ENCODE assay signal across 17 cellular contexts in the genomic region with DNA sequence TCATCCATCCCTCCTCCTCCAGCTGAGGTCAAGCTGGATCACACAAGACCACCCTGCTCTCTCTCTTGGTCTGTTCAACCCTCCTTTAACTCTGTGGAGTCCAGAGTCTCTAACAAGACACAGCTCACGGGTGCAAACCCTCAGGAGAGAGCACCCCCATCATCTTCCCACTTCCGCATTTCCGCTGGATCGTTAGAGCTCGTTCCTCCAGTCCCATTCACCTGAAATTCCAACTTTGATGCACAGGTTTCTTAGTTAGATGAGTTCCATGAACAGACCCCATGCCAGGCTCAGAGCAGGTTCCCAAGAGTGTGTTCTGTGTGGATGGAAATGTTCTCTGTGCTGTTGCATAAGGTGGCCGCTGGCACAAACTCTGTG. TPM values are rescaled to one million over a fixed set of nuclear protein-coding genes. Genes with fewer than 3 reads are reported as not detected.
DNase-seq lines count a peak whose midpoint lies in the region; ATAC-seq, FAIRE-seq and TF ChIP-seq lines count a peak whose summit lies in the region.
"Had no signal": no experiment of that assay in that cellular context is flagged by ENCODE, and none has a peak within 500 bp of the region (broad histone marks: within the 10 kb centered on the region; RNA-seq: fewer than 3 reads in every experiment).

No MANE protein-coding gene starts in this region.

- no TSS peak for BruUV-seq in GM12878 (replicated peaks; lab: Mats Ljungman, UMichigan)

- H4K20me1 ChIP-seq in GM12878 (ENCODE audit: control insufficient read depth, insufficient read depth) = no peaks in the 10 kb centered on the region

- no peak overlapping the region for H3K4me3 ChIP-seq in ACC112 (ENCODE audit: low read depth, low read length)
- H3K4me3 ChIP-seq in GM12878 = no peak overlapping the region

- ATAC-seq in GM12878 (no peak), HG02678 (IDR thresholded peaks at IDR 0.05; ENCODE audit: unreplicated experiment) (no peak)

- TF ChIP-seq POLR2A in GM12878 (IDR thresholded peaks at IDR 0.05; ENCODE audit: low read depth, low read length) = no peak

- H3K79me2 ChIP-seq in ACC112 (ENCODE audit: control insufficient read depth, insufficient read depth, low read length, unreplicated experiment) (no peaks in the 10 kb centered on the region), GM12878 (ENCODE audit: control insufficient read depth, insufficient read depth, low read length) (no peaks in the 10 kb centered on the region)

- H3K4me3 Mint-ChIP-seq in T-helper 2 cell treated with Interferon-gamma antibody and Interleukin-4, amounts not matched to agents 5 μg/mL and 100 μg/mL, for 36 hours = no peak overlapping the region
- H3K4me3 Mint-ChIP-seq: CD4-positive, alpha-beta memory T cell had no signal

- intact Hi-C loops in GM12878 (cut with micrococcal nuclease; ENCODE audit: unreplicated experiment) = no loop called here

- no peak for TF ChIP-seq RAD21 in GM12878 (IDR thresholded peaks at IDR 0.05; ENCODE audit: insufficient read depth, low read depth, low read length)

- peaks cover 2% of the 10 kb centered on the region for H3K36me3 Mint-ChIP-seq in T-helper 2 cell treated with Interferon-gamma antibody and Interleukin-4, amounts not matched to agents 5 μg/mL and 100 μg/mL, for 36 hours (ENCODE audit: low read depth)
- H3K36me3 Mint-ChIP-seq: CD4-positive, alpha-beta memory T cell had no signal

- H3K27me3 Mint-ChIP-seq in T-helper 2 cell treated with Interferon-gamma antibody and Interleukin-4, amounts not matched to agents 5 μg/mL and 100 μg/mL, for 36 hours (ENCODE audit: low read depth) = no peaks in the 10 kb centered on the region
- H3K27me3 Mint-ChIP-seq: CD4-positive, alpha-beta memory T cell had no signal

- POLR2A ChIA-PET in GM12878 (lab: Charles Lee) = no interaction called here

- SMC1A ChIA-PET in GM12878 (lab: Charles Lee; ENCODE audit: uncharacterized antibody, unreplicated experiment) = interaction anchor here (1.6 kb wide), 1 partner anchor 12 kb away, joined by 3 read pairs; no protein-coding TSS in a partner anchor

- H3K27me3 ChIP-seq in ACC112 (ENCODE audit: insufficient read depth, low read length) (peaks cover 10% of the 10 kb centered on the region), GM12878 (replicated peaks in 1 of 2; ENCODE audit: control insufficient read depth in 2 of 2, insufficient read depth in 2 of 2, low read length in 1 of 2) (no peaks in the 10 kb centered on the region)

- no peak for DNase-seq in T-helper 2 cell treated with Interferon-gamma antibody and Interleukin-4, amounts not matched to agents 5 μg/mL and 100 μg/mL, for 36 hours (ENCODE audit: low spot score)
- DNase-seq in T-helper 2 cell = no peak
- no peak for DNase-seq in GM18507 (ENCODE audit: extremely low spot score, insufficient read length, low read depth)
- no peak for DNase-seq in GM12878 (ENCODE audit: low read depth, low spot score)
- DNase-seq in DMS153 (lab: John Stamatoyannopoulos, UW) = no peak
- no peak for DNase-seq in GM19239 (ENCODE audit: insufficient read length, low spot score)
- DNase-seq: AML-193; CD4-positive, alpha-beta memory T cell; GF-D8; HCEC 1CT; HFFc6 had no signal

- 92% methylated on average over 6 of the region's 6 CpGs for WGBS in GM12878 (ENCODE audit: insufficient coverage, insufficient replicate concordance, low lambda C conversion rate, missing lambda C conversion rate)

- RAD21 ChIA-PET in GM12878 (lab: Charles Lee; ENCODE audit: unreplicated experiment) = no interaction called here

- FAIRE-seq in GM18507 (lab: Jason Lieb, UNC) (peak; percentile 26), GM12878 (lab: Jason Lieb, UNC) (no peak), GM19239 (lab: Jason Lieb, UNC) (no peak)
- FAIRE-seq: D721Med had no signal

- no peaks in the 10 kb centered on the region for H3K9me3 ChIP-seq in GM12878 (replicated peaks; ENCODE audit: control insufficient read depth, insufficient read depth, low read length)

- H3K27ac Mint-ChIP-seq in T-helper 2 cell treated with Interferon-gamma antibody and Interleukin-4, amounts not matched to agents 5 μg/mL and 100 μg/mL, for 36 hours = peak overlapping the region; percentile 57
- H3K27ac Mint-ChIP-seq: HFFc6 had no signal

- peak overlapping the region; percentile 77 for H2AFZ ChIP-seq in ACC112 (ENCODE audit: low read length, unreplicated experiment)
- H2AFZ ChIP-seq in GM12878 (ENCODE audit: control insufficient read depth, low read depth, low read length) = peak overlapping the region; percentile 70

- in situ Hi-C loops in GM12878 (cut with MboI) = no loop called here

- H3K9me3 Mint-ChIP-seq in T-helper 2 cell treated with Interferon-gamma antibody and Interleukin-4, amounts not matched to agents 5 μg/mL and 100 μg/mL, for 36 hours = no peaks in the 10 kb centered on the region
- H3K9me3 Mint-ChIP-seq: CD4-positive, alpha-beta memory T cell had no signal

- H3K27ac ChIP-seq in ACC112 (ENCODE audit: low read depth, low read length) = no peak overlapping the region
- no peak overlapping the region for H3K27ac ChIP-seq in GM12878 (ENCODE audit: control insufficient read depth, insufficient read depth)
- H3K27ac ChIP-seq: 22Rv1, C4-2B, HL-60 had no signal

- H3K4me1 ChIP-seq in ACC112 (ENCODE audit: control insufficient read depth, insufficient read depth, low read length, unreplicated experiment) (peaks cover 5% of the 10 kb centered on the region), GM12878 (ENCODE audit: control insufficient read depth, insufficient read depth, low read length) (peaks cover 9% of the 10 kb centered on the region)

- CTCF ChIA-PET in GM12878 (lab: Yijun Ruan, JAX) = interaction anchor here (2.6 to 2.7 kb wide), 2 partner anchors 13 to 27 kb away, joined by 7 to 8 read pairs; no protein-coding TSS in a partner anchor

- no peak overlapping the region for H3K4me2 ChIP-seq in GM12878 (ENCODE audit: control insufficient read depth, insufficient read depth)

- no peak for TF ChIP-seq EP300 in GM12878 (IDR thresholded peaks at IDR 0.05; ENCODE audit: borderline replicate concordance in 1 of 2, control insufficient read depth in 1 of 2, low read depth in 2 of 2, low read length in 2 of 2)

- no peak for TF ChIP-seq CTCF in GM12878 (IDR thresholded peaks at IDR 0.05 in 2 of 3, conservative IDR thresholded peaks at IDR 0.05 in 1 of 3; ENCODE audit: control insufficient read depth in 2 of 3, extremely low read depth in 1 of 3, insufficient read depth in 1 of 3, low read depth in 3 of 3, low read length in 3 of 3)

- peaks cover 31% of the 10 kb centered on the region for H3K4me1 Mint-ChIP-seq in T-helper 2 cell treated with Interferon-gamma antibody and Interleukin-4, amounts not matched to agents 5 μg/mL and 100 μg/mL, for 36 hours (ENCODE audit: low read depth)

- H3K36me3 ChIP-seq in ACC112 (ENCODE audit: insufficient read depth, low read length) (no peaks in the 10 kb centered on the region), GM12878 (ENCODE audit: control insufficient read depth in 2 of 2, insufficient read depth in 2 of 2, low read length in 1 of 2) (no peaks in the 10 kb centered on the region)

- H3K9ac ChIP-seq in GM12878 (ENCODE audit: control insufficient read depth, insufficient read depth, low read length) = no peak overlapping the region

TF ChIP-seq in GM12878, 131 proteins besides CTCF, POLR2A, EP300 and RAD21 (continues in another document):
- no peak for TF ChIP-seq PML (IDR thresholded peaks at IDR 0.05; ENCODE audit: low read length)

RNA-seq across cellular contexts. Expression of gene P2RX7, which starts 44.5 kb away (rescaled TPM):
- total RNA-seq in GM12878 (2013; cell fraction: nucleolus; rRNA removed) = 6.4 and 9.1 TPM in 2 replicates
- 1.5 and 2.2 TPM in 2 replicates for total RNA-seq in GM12878 (2014; rRNA removed)
- 1.7 and 1.8 TPM in 2 replicates for total RNA-seq in GM12878 (2014; rRNA removed; fragmentation: Illumina TruSeq; extraction: Trizol)
- total RNA-seq in GM12878 (2021) = 1.5 and 2.2 TPM in 2 replicates
- polyA plus RNA-seq in GM12878 (2011; ENCODE audit: low read depth) = 0.43 TPM
- polyA plus RNA-seq in GM12878 (2011; rRNA removed) = 1.7 and 2.2 TPM in 2 replicates
- polyA plus RNA-seq in GM12878 (2011; cell fraction: cytosol; rRNA removed) = 1.3 and 1.8 TPM in 2 replicates
- 1.5 and 1.8 TPM in 2 replicates for polyA plus RNA-seq in GM12878 (2011; cell fraction: nucleus; rRNA removed)
- polyA plus RNA-seq in GM12878 (2012) = 0.60 and 1.3 TPM in 2 replicates
- 2.6 and 2.7 TPM in 2 replicates for polyA plus RNA-seq in GM12878 (2014; fragmentation: Illumina TruSeq; extraction: Trizol)
- 1 to 10 TPM in 1 of 2 experiments, under 1 TPM in 1; 0.99 to 1.2 TPM for polyA plus RNA-seq in GM12878 (2014; fragmentation: Nextera tagmentation; extraction: Ambion mirVana)
- polyA plus RNA-seq in GM12878 (2014; rRNA removed) = 1.4 and 1.5 TPM in 2 replicates
- polyA plus RNA-seq in GM12878 (2016; fragmentation: Nextera tagmentation; extraction: Ambion mirVana) = 1 to 10 TPM in 1 of 2 experiments, under 1 TPM in 1; 0.74 to 1.2 TPM
- polyA minus RNA-seq in GM12878 (2011; rRNA and poly(A)+ RNA removed) = 1.2 and 2.0 TPM in 2 replicates
- 0.67 and 0.73 TPM in 2 replicates for polyA minus RNA-seq in GM12878 (2011; cell fraction: cytosol; rRNA and poly(A)+ RNA removed)
- 1.2 and 2.8 TPM in 2 replicates for polyA minus RNA-seq in GM12878 (2011; cell fraction: nucleus; rRNA and poly(A)+ RNA removed)

RNA-seq across cellular contexts. Expression of gene OASL, which starts 49.2 kb away (rescaled TPM):
- 2.0 and 2.4 TPM in 2 replicates for total RNA-seq in GM12878 (2013; cell fraction: nucleolus; rRNA removed)
- 4.4 and 4.6 TPM in 2 replicates for total RNA-seq in GM12878 (2014; rRNA removed)
- total RNA-seq in GM12878 (2014; rRNA removed; fragmentation: Illumina TruSeq; extraction: Trizol) = 2.3 and 3.4 TPM in 2 replicates
- total RNA-seq in GM12878 (2021) = 2.6 and 3.9 TPM in 2 replicates
- 2.3 TPM for polyA plus RNA-seq in GM12878 (2011; ENCODE audit: low read depth)
- 7.2 and 9.1 TPM in 2 replicates for polyA plus RNA-seq in GM12878 (2011; rRNA removed)
- polyA plus RNA-seq in GM12878 (2011; cell fraction: cytosol; rRNA removed) = 7.6 and 10.7 TPM in 2 replicates
- 2.0 and 2.8 TPM in 2 replicates for polyA plus RNA-seq in GM12878 (2011; cell fraction: nucleus; rRNA removed)
- polyA plus RNA-seq in GM12878 (2012) = 3.9 and 4.0 TPM in 2 replicates
- 2.1 and 2.9 TPM in 2 replicates for polyA plus RNA-seq in GM12878 (2014; fragmentation: Illumina TruSeq; extraction: Trizol)
- polyA plus RNA-seq in GM12878 (2014; fragmentation: Nextera tagmentation; extraction: Ambion mirVana) = 1 to 10 TPM; 2.5 to 2.7 TPM
- 2.0 and 2.8 TPM in 2 replicates for polyA plus RNA-seq in GM12878 (2014; rRNA removed)
- 1 to 10 TPM; 2.6 to 2.7 TPM for polyA plus RNA-seq in GM12878 (2016; fragmentation: Nextera tagmentation; extraction: Ambion mirVana)
- 5.7 and 6.7 TPM in 2 replicates for polyA minus RNA-seq in GM12878 (2011; rRNA and poly(A)+ RNA removed)
- 1.5 and 2.3 TPM in 2 replicates for polyA minus RNA-seq in GM12878 (2011; cell fraction: cytosol; rRNA and poly(A)+ RNA removed)
- polyA minus RNA-seq in GM12878 (2011; cell fraction: nucleus; rRNA and poly(A)+ RNA removed) = 1.1 and 2.8 TPM in 2 replicates
- total RNA-seq: HFFc6 had no signal
